In the genomic region with DNA sequence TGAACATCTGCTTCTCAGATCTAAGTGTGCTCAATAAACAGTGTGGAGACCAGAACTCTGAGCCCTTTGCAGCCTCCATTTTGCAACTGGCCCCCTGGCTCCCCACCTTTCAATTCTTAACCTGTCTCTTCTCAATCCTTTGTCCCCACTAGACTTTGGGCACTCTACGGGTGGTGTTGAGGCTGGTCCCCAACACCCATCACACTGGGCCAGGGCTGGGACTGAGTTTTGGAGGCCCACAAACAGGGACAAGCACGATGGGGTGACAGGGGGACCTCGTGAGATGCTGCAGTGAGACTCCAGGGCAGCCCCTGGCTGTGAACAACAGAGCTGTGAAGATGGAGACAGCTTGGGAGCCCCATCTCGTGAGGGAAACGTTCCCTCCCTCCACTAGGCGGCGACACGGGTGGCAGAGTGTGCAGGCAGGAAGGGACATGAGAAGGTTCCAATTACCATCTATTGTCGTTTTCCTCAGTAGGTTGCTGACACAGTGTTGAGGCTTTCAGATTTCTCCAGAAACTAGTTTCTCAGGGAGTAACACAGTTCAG, we compare ENCODE assay signal across 8 cellular contexts. TPM values are rescaled to one million over a fixed set of nuclear protein-coding genes. Genes with fewer than 3 reads are reported as not detected.
DNase-seq lines count a peak whose midpoint lies in the region; ATAC-seq, FAIRE-seq and TF ChIP-seq lines count a peak whose summit lies in the region.

No MANE protein-coding gene starts in this region.

- H3K23me2 ChIP-seq in H1 (ENCODE audit: low read depth, low read length): peaks cover 4% of the 10 kb centered on the region; the same call in 1 of the 2 replicates

- H3K36me3 Mint-ChIP-seq in activated CD4-positive, alpha-beta T cell treated with anti-CD3 and anti-CD28 coated beads, Interleukin-2, amount 10 ng/mL, durations not matched to agents 24 days and 14 days (ENCODE audit: low read depth): peaks cover 46% of the 10 kb centered on the region
- peaks cover 3% of the 10 kb centered on the region for H3K36me3 Mint-ChIP-seq in osteocyte (ENCODE audit: unreplicated experiment)

- peak; percentile 56 for DNase-seq in DND-41
- DNase-seq in Jurkat, Clone E6-1 (ENCODE audit: low read depth, low spot score): peak; percentile 58
- peak; percentile 92 for DNase-seq in activated CD4-positive, alpha-beta T cell treated with anti-CD3 and anti-CD28 coated beads, Interleukin-2, amount 10 ng/mL, durations not matched to agents 24 days and 14 days
- peak in 1 of 2 experiments; percentile 79 for DNase-seq in H1 (ENCODE audit: low read depth in 1 of 2, low spot score in 2 of 2)
- DNase-seq in osteocyte (ENCODE audit: extremely low spot score, unreplicated experiment): no peak

- no peak for ATAC-seq in DND-41 (ENCODE audit: insufficient read depth, low read depth)
- no peak for ATAC-seq in HG02970 (IDR thresholded peaks at IDR 0.05; ENCODE audit: low FRiP score, unreplicated experiment)
- ATAC-seq in GM19452 (IDR thresholded peaks at IDR 0.05; ENCODE audit: unreplicated experiment): no peak
- no peak for ATAC-seq in GM21515 (IDR thresholded peaks at IDR 0.05; ENCODE audit: unreplicated experiment)

- no peak overlapping the region for H2BK120ac ChIP-seq in H1 (replicated peaks; ENCODE audit: low read depth, low read length)

- H3K14ac ChIP-seq in H1 (ENCODE audit: insufficient read length): no peak overlapping the region

- H3K27me3 ChIP-seq in DND-41 (ENCODE audit: insufficient read depth, low read length, poor library complexity) (no peaks in the 10 kb centered on the region), H1 (replicated peaks in 1 of 4; ENCODE audit: control insufficient read depth in 3 of 4, extremely low read depth in 1 of 4, insufficient read depth in 3 of 4, low read length in 3 of 4) (peaks cover 3 to 33% (median 22%) of the 10 kb centered on the region in 4 experiments)

- H3K4me2 ChIP-seq in DND-41 (ENCODE audit: insufficient read depth, low read length): no peak overlapping the region
- H3K4me2 ChIP-seq in H1 (ENCODE audit: insufficient read depth in 1 of 2, low read depth in 2 of 2, low read length in 2 of 2): peak overlapping the region; percentile 60 to 77; a peak in 3 of 4 replicates

- no peaks in the 10 kb centered on the region for H3K27me3 Mint-ChIP-seq in activated CD4-positive, alpha-beta T cell treated with anti-CD3 and anti-CD28 coated beads, Interleukin-2, amount 10 ng/mL, durations not matched to agents 24 days and 14 days
- H3K27me3 Mint-ChIP-seq in osteocyte (ENCODE audit: unreplicated experiment): no peaks in the 10 kb centered on the region

- H3K4me1 ChIP-seq in DND-41 (ENCODE audit: insufficient read depth, low read length) (peaks cover 24% of the 10 kb centered on the region), H1 (replicated peaks in 1 of 4; ENCODE audit: control insufficient read depth in 3 of 4, insufficient read depth in 4 of 4, low read length in 3 of 4) (peaks cover 0 to 14% (median 9%) of the 10 kb centered on the region in 4 experiments; a peak in 5 of 7 replicates)

- no peak overlapping the region for H2BK5ac ChIP-seq in H1 (ENCODE audit: low read depth, low read length)

- H3K4me1 Mint-ChIP-seq in activated CD4-positive, alpha-beta T cell treated with anti-CD3 and anti-CD28 coated beads, Interleukin-2, amount 10 ng/mL, durations not matched to agents 24 days and 14 days: peaks cover 32% of the 10 kb centered on the region
- peaks cover 27% of the 10 kb centered on the region for H3K4me1 Mint-ChIP-seq in osteocyte (ENCODE audit: unreplicated experiment)

- FAIRE-seq in H1 (lab: Jason Lieb, UNC): no peak

- TF ChIP-seq RAD21 in H1 (IDR thresholded peaks at IDR 0.05 in 1 of 2, conservative IDR thresholded peaks at IDR 0.05 in 1 of 2; ENCODE audit: low read depth in 2 of 2, low read length in 2 of 2): peak; percentile 34 to 51

- no peak overlapping the region for H3K4me3 ChIP-seq in DND-41 (ENCODE audit: low read depth in 1 of 2, low read length in 2 of 2)
- no peak overlapping the region for H3K4me3 ChIP-seq in Jurkat, Clone E6-1 (ENCODE audit: low read length)
- peak overlapping the region in 1 of 4 experiments; percentile 55; a peak in 2 of 8 replicates for H3K4me3 ChIP-seq in H1 (ENCODE audit: extremely low read depth in 1 of 4, insufficient read depth in 2 of 4, low read depth in 3 of 4, low read length in 4 of 4)

- H3K4me3 Mint-ChIP-seq in activated CD4-positive, alpha-beta T cell treated with anti-CD3 and anti-CD28 coated beads, Interleukin-2, amount 10 ng/mL, durations not matched to agents 24 days and 14 days: peak overlapping the region; percentile 35
- H3K4me3 Mint-ChIP-seq in osteocyte (ENCODE audit: unreplicated experiment): no peak overlapping the region

- H2BK12ac ChIP-seq in H1 (ENCODE audit: low read depth, low read length): no peak overlapping the region

- no peak overlapping the region for H3K56ac ChIP-seq in H1 (replicated peaks; ENCODE audit: insufficient read length, low read depth, low read length)

- H3K23ac ChIP-seq in H1 (ENCODE audit: insufficient read length): no peak overlapping the region

- TF ChIP-seq EP300 in H1 (IDR thresholded peaks at IDR 0.05; ENCODE audit: borderline replicate concordance in 1 of 2, low read depth in 2 of 2, low read length in 2 of 2): no peak

- H4K91ac ChIP-seq in H1 (replicated peaks; ENCODE audit: insufficient read length, low read length): no peak overlapping the region

- intact Hi-C loops in activated CD4-positive, alpha-beta T cell treated with anti-CD3 and anti-CD28 coated beads, Interleukin-2, amount 10 ng/mL, durations not matched to agents 24 days and 14 days (cut with micrococcal nuclease): loop anchor here (1.0 kb wide), 1 partner anchor 10 kb away; no protein-coding TSS in a partner anchor

- TF ChIP-seq CTCF in DND-41 (IDR thresholded peaks at IDR 0.05; ENCODE audit: borderline replicate concordance, extremely low read depth, low read length, poor library complexity, severe bottlenecking) (peak; percentile 58), H1 (IDR thresholded peaks at IDR 0.05; ENCODE audit: control extremely low read depth in 1 of 3, insufficient read depth in 1 of 3, low read depth in 1 of 3, low read length in 3 of 3) (peak in 2 of 3 experiments; percentile 74 to 86; a peak in 3 of 4 replicates), osteocyte (IDR thresholded peaks at IDR 0.05) (peak; percentile 26)

- H3K18ac ChIP-seq in H1 (ENCODE audit: extremely low read depth, low read length): no peak overlapping the region

- peaks cover 80% of the 10 kb centered on the region for H3K79me2 ChIP-seq in DND-41 (ENCODE audit: insufficient read depth, low read length)
- no peaks in the 10 kb centered on the region for H3K79me2 ChIP-seq in H1 (ENCODE audit: control insufficient read depth in 1 of 2, insufficient read depth in 2 of 2, low read length in 2 of 2)

- WGBS in H1 (ENCODE audit: extremely low coverage in 1 of 2, insufficient coverage in 1 of 2, insufficient read length in 1 of 2, insufficient replicate concordance in 2 of 2, low coverage in 1 of 2, low lambda C conversion rate in 2 of 2, missing lambda C conversion rate in 1 of 2), 2 experiments: 34% methylated on average over 9 of the region's 9 CpGs; no CpG with 5 or more reads in 1 of the 2 experiments

- H3K9me3 Mint-ChIP-seq in activated CD4-positive, alpha-beta T cell treated with anti-CD3 and anti-CD28 coated beads, Interleukin-2, amount 10 ng/mL, durations not matched to agents 24 days and 14 days: peaks cover 5% of the 10 kb centered on the region
- no peaks in the 10 kb centered on the region for H3K9me3 Mint-ChIP-seq in osteocyte (ENCODE audit: unreplicated experiment)

- POLR2A ChIA-PET in H1 (lab: Charles Lee; ENCODE audit: partially characterized antibody): interaction anchor here (0.9 kb wide), 1 partner anchor 10 kb away, joined by 4 read pairs; no protein-coding TSS in a partner anchor

- H3K79me1 ChIP-seq in H1 (ENCODE audit: low read depth, low read length): 0 out of 2 replicates have a peak, but pooled peaks cover 2% of the 10 kb centered on the region

- H2AFZ ChIP-seq in DND-41 (ENCODE audit: low read depth, low read length): no peak overlapping the region
- H2AFZ ChIP-seq in H1 (ENCODE audit: low read length): no peak overlapping the region

- CTCF ChIA-PET in H1 (lab: Charles Lee; ENCODE audit: partially characterized antibody): interaction anchor here (0.9 to 2.4 kb wide), 7 partner anchors 9 to 107 kb away, joined by 3 to 11 read pairs (median 4); partner anchors contain the start of gene CAPN10

- H3K9ac ChIP-seq in DND-41 (ENCODE audit: low read depth, low read length) (no peak overlapping the region), H1 (replicated peaks in 1 of 4; ENCODE audit: extremely low read depth in 1 of 4, low read depth in 3 of 4, low read length in 3 of 4) (no peak overlapping the region)

- no peak overlapping the region for H3K27ac ChIP-seq in DND-41 (ENCODE audit: low read length)
- H3K27ac ChIP-seq in H1 (ENCODE audit: low read depth, low read length): no peak overlapping the region

- H3K4ac ChIP-seq in H1 (replicated peaks; ENCODE audit: insufficient read length, low read depth, low read length): no peak overlapping the region

- H4K20me1 ChIP-seq in DND-41 (ENCODE audit: insufficient read depth, low read length) (peaks cover 8% of the 10 kb centered on the region), H1 (replicated peaks in 1 of 2; ENCODE audit: control insufficient read depth in 1 of 2, insufficient read depth in 2 of 2, low read length in 2 of 2) (peaks cover 0 to 4% of the 10 kb centered on the region in 2 experiments)

- TF ChIP-seq POLR2A in H1 (IDR thresholded peaks at IDR 0.05; ENCODE audit: control extremely low read depth in 1 of 2, low read depth in 2 of 2, low read length in 2 of 2): no peak

- peaks cover 4% of the 10 kb centered on the region for H3K9me3 ChIP-seq in DND-41 (ENCODE audit: insufficient read depth, low read length, severe bottlenecking)
- H3K9me3 ChIP-seq in H1 (ENCODE audit: insufficient read depth in 2 of 2, low read depth in 1 of 2, low read length in 1 of 2): 0 out of 4 replicates have a peak, but pooled peaks cover 0 to 3% of the 10 kb centered on the region in 2 experiments

- H2BK15ac ChIP-seq in H1 (ENCODE audit: low read length): no peak overlapping the region

- H4K5ac ChIP-seq in H1 (ENCODE audit: insufficient read length, low read depth, low read length): no peak overlapping the region

- H3K27ac Mint-ChIP-seq in activated CD4-positive, alpha-beta T cell treated with anti-CD3 and anti-CD28 coated beads, Interleukin-2, amount 10 ng/mL, durations not matched to agents 24 days and 14 days: peak overlapping the region; percentile 56
- no peak overlapping the region for H3K27ac Mint-ChIP-seq in osteocyte (ENCODE audit: unreplicated experiment)

- H3K36me3 ChIP-seq in DND-41 (ENCODE audit: insufficient read depth, low read length): peaks cover 70% of the 10 kb centered on the region
- no peaks in the 10 kb centered on the region; a peak in 2 of 8 replicates for H3K36me3 ChIP-seq in H1 (ENCODE audit: control insufficient read depth in 2 of 4, insufficient read depth in 4 of 4, low read length in 3 of 4)

- no peak overlapping the region for H4K8ac ChIP-seq in H1 (ENCODE audit: extremely low read depth, insufficient read depth, low read length)

- H2AK5ac ChIP-seq in H1 (ENCODE audit: low read depth, low read length): no peak overlapping the region

- H2BK20ac ChIP-seq in H1 (ENCODE audit: low read length): no peak overlapping the region

RNA-seq across cellular contexts. Expression of gene ANKMY1, which starts 1.2 kb away (rescaled TPM):
- 26.7 TPM for polyA plus RNA-seq in Jurkat, Clone E6-1 (2012; ENCODE audit: insufficient read depth, insufficient read length)
- total RNA-seq in activated CD4-positive, alpha-beta T cell treated with anti-CD3 and anti-CD28 coated beads, Interleukin-2, amount 10 ng/mL, durations not matched to agents 24 days and 14 days: 24.8 and 26.7 TPM in 2 replicates
- total RNA-seq in H1 (2021; fragmentation: NEBNext Ultra II Directional; extraction: Animal tissue kit (Norgen Biotek cat#: 25700)): 4.5 and 5.4 TPM in 2 replicates
- 4.8 and 6.4 TPM in 2 replicates for polyA plus RNA-seq in H1 (2011; rRNA removed)
- 5.1 TPM for polyA plus RNA-seq in H1 (2011; cell fraction: cytosol; rRNA removed)
- 10.3 TPM for polyA plus RNA-seq in H1 (2011; cell fraction: nucleus; rRNA removed)
- polyA plus RNA-seq in H1 (2012, experiment 1 of 2): 3.3 to 4.5 TPM (median 4.0 TPM) in 4 replicates
- 4.1 TPM for polyA plus RNA-seq in H1 (2012, experiment 2 of 2)
- 1.4 TPM for polyA plus RNA-seq in H1 (2013, experiment 1 of 2)
- polyA plus RNA-seq in H1 (2013, experiment 2 of 2): 2.1 TPM
- polyA minus RNA-seq in H1 (2011; rRNA and poly(A)+ RNA removed): 8.1 and 10.0 TPM in 2 replicates
- polyA minus RNA-seq in H1 (2011; cell fraction: cytosol; rRNA and poly(A)+ RNA removed): 3.9 TPM
- 15.7 TPM for polyA minus RNA-seq in H1 (2011; cell fraction: nucleus; rRNA and poly(A)+ RNA removed)
- total RNA-seq in osteocyte: 16.9 and 28.5 TPM in 2 replicates

RNA-seq across cellular contexts. Expression of gene DUSP28, which starts 3.5 kb away (rescaled TPM):
- 8.4 TPM for polyA plus RNA-seq in Jurkat, Clone E6-1 (2012; ENCODE audit: insufficient read depth, insufficient read length)
- 6.3 and 7.9 TPM in 2 replicates for total RNA-seq in activated CD4-positive, alpha-beta T cell treated with anti-CD3 and anti-CD28 coated beads, Interleukin-2, amount 10 ng/mL, durations not matched to agents 24 days and 14 days
- 1.3 and 2.1 TPM in 2 replicates for total RNA-seq in H1 (2021; fragmentation: NEBNext Ultra II Directional; extraction: Animal tissue kit (Norgen Biotek cat#: 25700))
- polyA plus RNA-seq in H1 (2011; rRNA removed): 2.3 and 3.3 TPM in 2 replicates
- 2.8 TPM for polyA plus RNA-seq in H1 (2011; cell fraction: cytosol; rRNA removed)
- polyA plus RNA-seq in H1 (2011; cell fraction: nucleus; rRNA removed): 2.2 TPM
- polyA plus RNA-seq in H1 (2012, experiment 1 of 2): 1.6 to 2.9 TPM (median 1.9 TPM) in 4 replicates
- 2.8 TPM for polyA plus RNA-seq in H1 (2012, experiment 2 of 2)
- polyA plus RNA-seq in H1 (2013, experiment 1 of 2): 1.5 TPM
- 1.8 TPM for polyA plus RNA-seq in H1 (2013, experiment 2 of 2)
- polyA minus RNA-seq in H1 (2011; rRNA and poly(A)+ RNA removed): 1.1 and 4.7 TPM in 2 replicates
- polyA minus RNA-seq in H1 (2011; cell fraction: cytosol; rRNA and poly(A)+ RNA removed): 0.88 TPM
- 7.1 TPM for polyA minus RNA-seq in H1 (2011; cell fraction: nucleus; rRNA and poly(A)+ RNA removed)
- 3.8 and 5.9 TPM in 2 replicates for total RNA-seq in osteocyte

RNA-seq across cellular contexts. Expression of gene RNPEPL1, which starts 11.7 kb away (rescaled TPM):
- polyA plus RNA-seq in Jurkat, Clone E6-1 (2012; ENCODE audit: insufficient read depth, insufficient read length): 53.4 TPM
- 59.1 and 60.7 TPM in 2 replicates for total RNA-seq in activated CD4-positive, alpha-beta T cell treated with anti-CD3 and anti-CD28 coated beads, Interleukin-2, amount 10 ng/mL, durations not matched to agents 24 days and 14 days
- total RNA-seq in H1 (2021; fragmentation: NEBNext Ultra II Directional; extraction: Animal tissue kit (Norgen Biotek cat#: 25700)): 11.3 and 11.7 TPM in 2 replicates
- 9.0 and 13.5 TPM in 2 replicates for polyA plus RNA-seq in H1 (2011; rRNA removed)
- polyA plus RNA-seq in H1 (2011; cell fraction: cytosol; rRNA removed): 7.2 TPM
- polyA plus RNA-seq in H1 (2011; cell fraction: nucleus; rRNA removed): 23.2 TPM
- 7.1 to 11.6 TPM (median 11.6 TPM) in 4 replicates for polyA plus RNA-seq in H1 (2012, experiment 1 of 2)
- 12.3 TPM for polyA plus RNA-seq in H1 (2012, experiment 2 of 2)
- 7.8 TPM for polyA plus RNA-seq in H1 (2013, experiment 1 of 2)
- polyA plus RNA-seq in H1 (2013, experiment 2 of 2): 8.7 TPM
- polyA minus RNA-seq in H1 (2011; rRNA and poly(A)+ RNA removed): 3.0 and 3.4 TPM in 2 replicates
- 11.2 TPM for polyA minus RNA-seq in H1 (2011; cell fraction: cytosol; rRNA and poly(A)+ RNA removed)
- 10.5 TPM for polyA minus RNA-seq in H1 (2011; cell fraction: nucleus; rRNA and poly(A)+ RNA removed)
- 56.5 and 64.0 TPM in 2 replicates for total RNA-seq in osteocyte

RNA-seq across cellular contexts. Expression of gene CAPN10, which starts 29.9 kb away (rescaled TPM):
- 41.3 TPM for polyA plus RNA-seq in Jurkat, Clone E6-1 (2012; ENCODE audit: insufficient read depth, insufficient read length)
- total RNA-seq in activated CD4-positive, alpha-beta T cell treated with anti-CD3 and anti-CD28 coated beads, Interleukin-2, amount 10 ng/mL, durations not matched to agents 24 days and 14 days: 48.4 and 51.9 TPM in 2 replicates
- 39.8 and 40.7 TPM in 2 replicates for total RNA-seq in H1 (2021; fragmentation: NEBNext Ultra II Directional; extraction: Animal tissue kit (Norgen Biotek cat#: 25700))
- 30.7 and 44.5 TPM in 2 replicates for polyA plus RNA-seq in H1 (2011; rRNA removed)
- 44.8 TPM for polyA plus RNA-seq in H1 (2011; cell fraction: cytosol; rRNA removed)
- polyA plus RNA-seq in H1 (2011; cell fraction: nucleus; rRNA removed): 302 TPM
- 32.9 to 47.0 TPM (median 38.8 TPM) in 4 replicates for polyA plus RNA-seq in H1 (2012, experiment 1 of 2)
- 20.9 TPM for polyA plus RNA-seq in H1 (2012, experiment 2 of 2)
- polyA plus RNA-seq in H1 (2013, experiment 1 of 2): 23.2 TPM
- polyA plus RNA-seq in H1 (2013, experiment 2 of 2): 19.7 TPM
- 12.4 and 12.5 TPM in 2 replicates for polyA minus RNA-seq in H1 (2011; rRNA and poly(A)+ RNA removed)
- polyA minus RNA-seq in H1 (2011; cell fraction: cytosol; rRNA and poly(A)+ RNA removed): 21.1 TPM
- 62.2 TPM for polyA minus RNA-seq in H1 (2011; cell fraction: nucleus; rRNA and poly(A)+ RNA removed)
- 37.7 and 40.3 TPM in 2 replicates for total RNA-seq in osteocyte

Comparison
In these comparisons a context has a peak if more than half of its experiments do, and no peak if none do; other contexts are left out.
1. CTCF ChIP-seq: peak in every context shown above with its lines; median percentile 80 in H1; 58 in DND-41; 26 in osteocyte.